1 cellular context compared by ENCODE assay signal in genomic region chr12:646303-647038, GRCh38.
TF ChIP-seq lines count a peak whose summit lies in the region.

No MANE protein-coding gene starts in this region.

TF ChIP-seq in HepG2, 621 proteins besides CTCF, POLR2A, EP300 and RAD21 (continued from another document and continues in another):
- TF ChIP-seq, protein P1, sequence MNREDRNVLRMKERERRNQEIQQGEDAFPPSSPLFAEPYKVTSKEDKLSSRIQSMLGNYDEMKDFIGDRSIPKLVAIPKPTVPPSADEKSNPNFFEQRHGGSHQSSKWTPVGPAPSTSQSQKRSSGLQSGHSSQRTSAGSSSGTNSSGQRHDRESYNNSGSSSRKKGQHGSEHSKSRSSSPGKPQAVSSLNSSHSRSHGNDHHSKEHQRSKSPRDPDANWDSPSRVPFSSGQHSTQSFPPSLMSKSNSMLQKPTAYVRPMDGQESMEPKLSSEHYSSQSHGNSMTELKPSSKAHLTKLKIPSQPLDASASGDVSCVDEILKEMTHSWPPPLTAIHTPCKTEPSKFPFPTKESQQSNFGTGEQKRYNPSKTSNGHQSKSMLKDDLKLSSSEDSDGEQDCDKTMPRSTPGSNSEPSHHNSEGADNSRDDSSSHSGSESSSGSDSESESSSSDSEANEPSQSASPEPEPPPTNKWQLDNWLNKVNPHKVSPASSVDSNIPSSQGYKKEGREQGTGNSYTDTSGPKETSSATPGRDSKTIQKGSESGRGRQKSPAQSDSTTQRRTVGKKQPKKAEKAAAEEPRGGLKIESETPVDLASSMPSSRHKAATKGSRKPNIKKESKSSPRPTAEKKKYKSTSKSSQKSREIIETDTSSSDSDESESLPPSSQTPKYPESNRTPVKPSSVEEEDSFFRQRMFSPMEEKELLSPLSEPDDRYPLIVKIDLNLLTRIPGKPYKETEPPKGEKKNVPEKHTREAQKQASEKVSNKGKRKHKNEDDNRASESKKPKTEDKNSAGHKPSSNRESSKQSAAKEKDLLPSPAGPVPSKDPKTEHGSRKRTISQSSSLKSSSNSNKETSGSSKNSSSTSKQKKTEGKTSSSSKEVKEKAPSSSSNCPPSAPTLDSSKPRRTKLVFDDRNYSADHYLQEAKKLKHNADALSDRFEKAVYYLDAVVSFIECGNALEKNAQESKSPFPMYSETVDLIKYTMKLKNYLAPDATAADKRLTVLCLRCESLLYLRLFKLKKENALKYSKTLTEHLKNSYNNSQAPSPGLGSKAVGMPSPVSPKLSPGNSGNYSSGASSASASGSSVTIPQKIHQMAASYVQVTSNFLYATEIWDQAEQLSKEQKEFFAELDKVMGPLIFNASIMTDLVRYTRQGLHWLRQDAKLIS (CRISPR knock-in tag; IDR thresholded peaks at IDR 0.05): no peak
- TF ChIP-seq RFXAP (CRISPR knock-in tag; IDR thresholded peaks at IDR 0.05; ENCODE audit: borderline replicate concordance) (peak; percentile 96), ZNF607 (CRISPR knock-in tag; IDR thresholded peaks at IDR 0.05; ENCODE audit: borderline replicate concordance) (peak; percentile 41; the same call in 1 of the 2 replicates), BHLHE40 (IDR thresholded peaks at IDR 0.05; ENCODE audit: low read length) (peak; percentile 67; the same call in 1 of the 2 replicates), ZNF430 (CRISPR knock-in tag; IDR thresholded peaks at IDR 0.05) (no peak; the same call in none of the 2 replicates), ZNF558 (CRISPR knock-in tag; IDR thresholded peaks at IDR 0.05; ENCODE audit: borderline replicate concordance) (no peak), ZBTB7B (CRISPR knock-in tag; IDR thresholded peaks at IDR 0.05) (peak; percentile 89), HES4 (CRISPR knock-in tag; IDR thresholded peaks at IDR 0.05; ENCODE audit: borderline replicate concordance) (no peak), SRF (IDR thresholded peaks at IDR 0.05; ENCODE audit: low read depth, low read length) (no peak), GTF2F1 (IDR thresholded peaks at IDR 0.05; ENCODE audit: low read length) (no peak), NR3C1 (CRISPR knock-in tag; IDR thresholded peaks at IDR 0.05) (no peak), TCF7 (IDR thresholded peaks at IDR 0.05; ENCODE audit: low read depth) (peak; percentile 62), ZNF432 (CRISPR knock-in tag; IDR thresholded peaks at IDR 0.05; ENCODE audit: borderline replicate concordance) (no peak), ARNT (IDR thresholded peaks at IDR 0.05) (no peak), ZNF879 (CRISPR knock-in tag; IDR thresholded peaks at IDR 0.05) (no peak), SNAPC4 (CRISPR knock-in tag; IDR thresholded peaks at IDR 0.05) (no peak), ARHGAP35 (CRISPR knock-in tag; IDR thresholded peaks at IDR 0.05; ENCODE audit: borderline replicate concordance) (no peak), ATF7 (IDR thresholded peaks at IDR 0.05) (no peak), ATF7 (CRISPR knock-in tag; IDR thresholded peaks at IDR 0.05) (peak; percentile 40; the same call in 1 of the 2 replicates), HOXA3 (CRISPR knock-in tag; IDR thresholded peaks at IDR 0.05) (peak; percentile 88), ZNF546 (CRISPR knock-in tag; conservative IDR thresholded peaks at IDR 0.05) (peak; percentile 56; the same call in 1 of the 2 replicates), ISL2 (CRISPR knock-in tag; IDR thresholded peaks at IDR 0.05) (peak; percentile 88), ZFP62 (CRISPR knock-in tag; IDR thresholded peaks at IDR 0.05) (no peak), ZFP36 (IDR thresholded peaks at IDR 0.05; ENCODE audit: borderline replicate concordance, low read depth, low read length, partially characterized antibody) (no peak), ZNF564 (CRISPR knock-in tag; IDR thresholded peaks at IDR 0.05) (peak; percentile 88; the same call in 1 of the 2 replicates), HDAC1 (CRISPR knock-in tag; IDR thresholded peaks at IDR 0.05) (peak; percentile 95), ZNF543 (CRISPR knock-in tag; IDR thresholded peaks at IDR 0.05) (0 out of 2 replicates have a peak, but pooled peaks have one; percentile 48), ZNF878 (CRISPR knock-in tag; IDR thresholded peaks at IDR 0.05) (no peak), SOX5 (CRISPR knock-in tag; IDR thresholded peaks at IDR 0.05; ENCODE audit: borderline replicate concordance) (peak; percentile 98), ZNF513 (CRISPR knock-in tag; conservative IDR thresholded peaks at IDR 0.05) (no peak), RAD51 (IDR thresholded peaks at IDR 0.05; ENCODE audit: borderline replicate concordance) (no peak), ZNF496 (CRISPR knock-in tag; IDR thresholded peaks at IDR 0.05; ENCODE audit: insufficient replicate concordance) (no peak), PITX1 (CRISPR knock-in tag; IDR thresholded peaks at IDR 0.05) (peak; percentile 86), MTA3 (CRISPR knock-in tag; IDR thresholded peaks at IDR 0.05) (no peak)
- TF ChIP-seq, protein P2, sequence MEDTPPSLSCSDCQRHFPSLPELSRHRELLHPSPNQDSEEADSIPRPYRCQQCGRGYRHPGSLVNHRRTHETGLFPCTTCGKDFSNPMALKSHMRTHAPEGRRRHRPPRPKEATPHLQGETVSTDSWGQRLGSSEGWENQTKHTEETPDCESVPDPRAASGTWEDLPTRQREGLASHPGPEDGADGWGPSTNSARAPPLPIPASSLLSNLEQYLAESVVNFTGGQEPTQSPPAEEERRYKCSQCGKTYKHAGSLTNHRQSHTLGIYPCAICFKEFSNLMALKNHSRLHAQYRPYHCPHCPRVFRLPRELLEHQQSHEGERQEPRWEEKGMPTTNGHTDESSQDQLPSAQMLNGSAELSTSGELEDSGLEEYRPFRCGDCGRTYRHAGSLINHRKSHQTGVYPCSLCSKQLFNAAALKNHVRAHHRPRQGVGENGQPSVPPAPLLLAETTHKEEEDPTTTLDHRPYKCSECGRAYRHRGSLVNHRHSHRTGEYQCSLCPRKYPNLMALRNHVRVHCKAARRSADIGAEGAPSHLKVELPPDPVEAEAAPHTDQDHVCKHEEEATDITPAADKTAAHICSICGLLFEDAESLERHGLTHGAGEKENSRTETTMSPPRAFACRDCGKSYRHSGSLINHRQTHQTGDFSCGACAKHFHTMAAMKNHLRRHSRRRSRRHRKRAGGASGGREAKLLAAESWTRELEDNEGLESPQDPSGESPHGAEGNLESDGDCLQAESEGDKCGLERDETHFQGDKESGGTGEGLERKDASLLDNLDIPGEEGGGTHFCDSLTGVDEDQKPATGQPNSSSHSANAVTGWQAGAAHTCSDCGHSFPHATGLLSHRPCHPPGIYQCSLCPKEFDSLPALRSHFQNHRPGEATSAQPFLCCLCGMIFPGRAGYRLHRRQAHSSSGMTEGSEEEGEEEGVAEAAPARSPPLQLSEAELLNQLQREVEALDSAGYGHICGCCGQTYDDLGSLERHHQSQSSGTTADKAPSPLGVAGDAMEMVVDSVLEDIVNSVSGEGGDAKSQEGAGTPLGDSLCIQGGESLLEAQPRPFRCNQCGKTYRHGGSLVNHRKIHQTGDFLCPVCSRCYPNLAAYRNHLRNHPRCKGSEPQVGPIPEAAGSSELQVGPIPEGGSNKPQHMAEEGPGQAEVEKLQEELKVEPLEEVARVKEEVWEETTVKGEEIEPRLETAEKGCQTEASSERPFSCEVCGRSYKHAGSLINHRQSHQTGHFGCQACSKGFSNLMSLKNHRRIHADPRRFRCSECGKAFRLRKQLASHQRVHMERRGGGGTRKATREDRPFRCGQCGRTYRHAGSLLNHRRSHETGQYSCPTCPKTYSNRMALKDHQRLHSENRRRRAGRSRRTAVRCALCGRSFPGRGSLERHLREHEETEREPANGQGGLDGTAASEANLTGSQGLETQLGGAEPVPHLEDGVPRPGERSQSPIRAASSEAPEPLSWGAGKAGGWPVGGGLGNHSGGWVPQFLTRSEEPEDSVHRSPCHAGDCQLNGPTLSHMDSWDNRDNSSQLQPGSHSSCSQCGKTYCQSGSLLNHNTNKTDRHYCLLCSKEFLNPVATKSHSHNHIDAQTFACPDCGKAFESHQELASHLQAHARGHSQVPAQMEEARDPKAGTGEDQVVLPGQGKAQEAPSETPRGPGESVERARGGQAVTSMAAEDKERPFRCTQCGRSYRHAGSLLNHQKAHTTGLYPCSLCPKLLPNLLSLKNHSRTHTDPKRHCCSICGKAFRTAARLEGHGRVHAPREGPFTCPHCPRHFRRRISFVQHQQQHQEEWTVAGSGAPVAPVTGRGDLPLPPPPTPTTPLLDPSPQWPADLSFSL (CRISPR knock-in tag; IDR thresholded peaks at IDR 0.05): peak; percentile 98
- TF ChIP-seq, protein P3, sequence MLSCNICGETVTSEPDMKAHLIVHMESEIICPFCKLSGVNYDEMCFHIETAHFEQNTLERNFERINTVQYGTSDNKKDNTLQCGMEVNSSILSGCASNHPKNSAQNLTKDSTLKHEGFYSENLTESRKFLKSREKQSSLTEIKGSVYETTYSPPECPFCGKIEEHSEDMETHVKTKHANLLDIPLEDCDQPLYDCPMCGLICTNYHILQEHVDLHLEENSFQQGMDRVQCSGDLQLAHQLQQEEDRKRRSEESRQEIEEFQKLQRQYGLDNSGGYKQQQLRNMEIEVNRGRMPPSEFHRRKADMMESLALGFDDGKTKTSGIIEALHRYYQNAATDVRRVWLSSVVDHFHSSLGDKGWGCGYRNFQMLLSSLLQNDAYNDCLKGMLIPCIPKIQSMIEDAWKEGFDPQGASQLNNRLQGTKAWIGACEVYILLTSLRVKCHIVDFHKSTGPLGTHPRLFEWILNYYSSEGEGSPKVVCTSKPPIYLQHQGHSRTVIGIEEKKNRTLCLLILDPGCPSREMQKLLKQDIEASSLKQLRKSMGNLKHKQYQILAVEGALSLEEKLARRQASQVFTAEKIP (CRISPR knock-in tag; IDR thresholded peaks at IDR 0.05; ENCODE audit: borderline replicate concordance): no peak
- TF ChIP-seq, protein P4, sequence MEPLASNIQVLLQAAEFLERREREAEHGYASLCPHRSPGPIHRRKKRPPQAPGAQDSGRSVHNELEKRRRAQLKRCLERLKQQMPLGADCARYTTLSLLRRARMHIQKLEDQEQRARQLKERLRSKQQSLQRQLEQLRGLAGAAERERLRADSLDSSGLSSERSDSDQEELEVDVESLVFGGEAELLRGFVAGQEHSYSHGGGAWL (CRISPR knock-in tag; IDR thresholded peaks at IDR 0.05): no peak
- TF ChIP-seq, protein P5, sequence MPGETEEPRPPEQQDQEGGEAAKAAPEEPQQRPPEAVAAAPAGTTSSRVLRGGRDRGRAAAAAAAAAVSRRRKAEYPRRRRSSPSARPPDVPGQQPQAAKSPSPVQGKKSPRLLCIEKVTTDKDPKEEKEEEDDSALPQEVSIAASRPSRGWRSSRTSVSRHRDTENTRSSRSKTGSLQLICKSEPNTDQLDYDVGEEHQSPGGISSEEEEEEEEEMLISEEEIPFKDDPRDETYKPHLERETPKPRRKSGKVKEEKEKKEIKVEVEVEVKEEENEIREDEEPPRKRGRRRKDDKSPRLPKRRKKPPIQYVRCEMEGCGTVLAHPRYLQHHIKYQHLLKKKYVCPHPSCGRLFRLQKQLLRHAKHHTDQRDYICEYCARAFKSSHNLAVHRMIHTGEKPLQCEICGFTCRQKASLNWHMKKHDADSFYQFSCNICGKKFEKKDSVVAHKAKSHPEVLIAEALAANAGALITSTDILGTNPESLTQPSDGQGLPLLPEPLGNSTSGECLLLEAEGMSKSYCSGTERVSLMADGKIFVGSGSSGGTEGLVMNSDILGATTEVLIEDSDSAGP (CRISPR knock-in tag; IDR thresholded peaks at IDR 0.05; ENCODE audit: borderline replicate concordance): peak; percentile 80
